Comparison of ENCODE assay signal across 1 cellular context in the genomic region with DNA sequence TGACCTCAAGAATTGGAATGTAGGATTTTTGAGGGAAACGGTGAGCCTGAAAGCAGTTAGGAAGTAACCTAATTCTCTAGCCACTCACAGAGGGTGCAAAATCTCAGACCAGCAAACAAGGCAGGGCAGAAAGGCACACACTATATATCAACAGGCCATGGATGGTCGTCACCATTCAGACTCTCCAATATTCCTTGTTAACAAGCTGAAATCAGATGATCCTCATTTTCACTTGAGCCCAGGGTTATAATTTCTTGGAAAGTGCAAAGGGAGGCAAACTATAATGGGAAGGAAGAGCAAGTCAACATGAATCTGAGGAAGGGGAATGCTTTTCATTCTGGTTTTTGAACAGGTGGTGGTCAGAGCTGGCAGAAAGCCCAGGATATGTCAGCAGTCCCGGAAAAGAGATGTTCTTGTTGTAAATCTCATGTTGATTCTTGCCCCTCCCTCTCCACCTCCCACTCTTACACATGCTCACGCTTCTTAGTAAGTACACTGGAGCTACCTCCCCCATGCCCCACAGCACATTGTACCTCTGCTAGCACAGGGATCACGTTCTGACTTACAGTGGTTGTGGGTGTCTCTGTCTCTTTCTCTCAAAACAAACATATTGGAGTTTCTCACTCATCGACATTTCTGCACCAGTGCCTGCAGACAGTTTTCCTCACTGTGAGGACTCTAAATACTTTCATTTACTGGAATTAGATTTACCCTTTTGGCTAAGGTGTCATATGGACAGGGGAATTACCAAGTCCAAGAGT.
TF ChIP-seq lines count a peak whose summit lies in the region.

No MANE protein-coding gene starts in this region.

TF ChIP-seq in GM12878, 131 proteins besides CTCF, POLR2A, EP300 and RAD21 (continued from another document):
- TF ChIP-seq, protein P1, sequence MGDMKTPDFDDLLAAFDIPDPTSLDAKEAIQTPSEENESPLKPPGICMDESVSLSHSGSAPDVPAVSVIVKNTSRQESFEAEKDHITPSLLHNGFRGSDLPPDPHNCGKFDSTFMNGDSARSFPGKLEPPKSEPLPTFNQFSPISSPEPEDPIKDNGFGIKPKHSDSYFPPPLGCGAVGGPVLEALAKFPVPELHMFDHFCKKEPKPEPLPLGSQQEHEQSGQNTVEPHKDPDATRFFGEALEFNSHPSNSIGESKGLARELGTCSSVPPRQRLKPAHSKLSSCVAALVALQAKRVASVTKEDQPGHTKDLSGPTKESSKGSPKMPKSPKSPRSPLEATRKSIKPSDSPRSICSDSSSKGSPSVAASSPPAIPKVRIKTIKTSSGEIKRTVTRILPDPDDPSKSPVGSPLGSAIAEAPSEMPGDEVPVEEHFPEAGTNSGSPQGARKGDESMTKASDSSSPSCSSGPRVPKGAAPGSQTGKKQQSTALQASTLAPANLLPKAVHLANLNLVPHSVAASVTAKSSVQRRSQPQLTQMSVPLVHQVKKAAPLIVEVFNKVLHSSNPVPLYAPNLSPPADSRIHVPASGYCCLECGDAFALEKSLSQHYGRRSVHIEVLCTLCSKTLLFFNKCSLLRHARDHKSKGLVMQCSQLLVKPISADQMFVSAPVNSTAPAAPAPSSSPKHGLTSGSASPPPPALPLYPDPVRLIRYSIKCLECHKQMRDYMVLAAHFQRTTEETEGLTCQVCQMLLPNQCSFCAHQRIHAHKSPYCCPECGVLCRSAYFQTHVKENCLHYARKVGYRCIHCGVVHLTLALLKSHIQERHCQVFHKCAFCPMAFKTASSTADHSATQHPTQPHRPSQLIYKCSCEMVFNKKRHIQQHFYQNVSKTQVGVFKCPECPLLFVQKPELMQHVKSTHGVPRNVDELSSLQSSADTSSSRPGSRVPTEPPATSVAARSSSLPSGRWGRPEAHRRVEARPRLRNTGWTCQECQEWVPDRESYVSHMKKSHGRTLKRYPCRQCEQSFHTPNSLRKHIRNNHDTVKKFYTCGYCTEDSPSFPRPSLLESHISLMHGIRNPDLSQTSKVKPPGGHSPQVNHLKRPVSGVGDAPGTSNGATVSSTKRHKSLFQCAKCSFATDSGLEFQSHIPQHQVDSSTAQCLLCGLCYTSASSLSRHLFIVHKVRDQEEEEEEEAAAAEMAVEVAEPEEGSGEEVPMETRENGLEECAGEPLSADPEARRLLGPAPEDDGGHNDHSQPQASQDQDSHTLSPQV (IDR thresholded peaks at IDR 0.05), result no peak
- TF ChIP-seq MEF2A (IDR thresholded peaks at IDR 0.05; ENCODE audit: insufficient read depth, low read depth, low read length), result 0 out of 2 replicates have a peak, but pooled peaks have one; percentile 17
- TF ChIP-seq FOXM1 (IDR thresholded peaks at IDR 0.05; ENCODE audit: low read depth, low read length), result no peak
- no peak for TF ChIP-seq RELA (IDR thresholded peaks at IDR 0.05; ENCODE audit: borderline replicate concordance, partially characterized antibody)
- TF ChIP-seq TCF12 (IDR thresholded peaks at IDR 0.05; ENCODE audit: low read depth, low read length), result 0 out of 2 replicates have a peak, but pooled peaks have one; percentile 29
- TF ChIP-seq NRF1 (conservative IDR thresholded peaks at IDR 0.05; ENCODE audit: low read depth, low read length), result no peak
- TF ChIP-seq JUNB (IDR thresholded peaks at IDR 0.05), result no peak; the same call in 1 of the 2 replicates
- TF ChIP-seq TCF7 (IDR thresholded peaks at IDR 0.05; ENCODE audit: borderline replicate concordance), result no peak
- TF ChIP-seq ZNF622 (IDR thresholded peaks at IDR 0.05), result no peak
- no peak for TF ChIP-seq RFX5 (IDR thresholded peaks at IDR 0.05; ENCODE audit: low read depth, low read length)
- TF ChIP-seq, protein P2, sequence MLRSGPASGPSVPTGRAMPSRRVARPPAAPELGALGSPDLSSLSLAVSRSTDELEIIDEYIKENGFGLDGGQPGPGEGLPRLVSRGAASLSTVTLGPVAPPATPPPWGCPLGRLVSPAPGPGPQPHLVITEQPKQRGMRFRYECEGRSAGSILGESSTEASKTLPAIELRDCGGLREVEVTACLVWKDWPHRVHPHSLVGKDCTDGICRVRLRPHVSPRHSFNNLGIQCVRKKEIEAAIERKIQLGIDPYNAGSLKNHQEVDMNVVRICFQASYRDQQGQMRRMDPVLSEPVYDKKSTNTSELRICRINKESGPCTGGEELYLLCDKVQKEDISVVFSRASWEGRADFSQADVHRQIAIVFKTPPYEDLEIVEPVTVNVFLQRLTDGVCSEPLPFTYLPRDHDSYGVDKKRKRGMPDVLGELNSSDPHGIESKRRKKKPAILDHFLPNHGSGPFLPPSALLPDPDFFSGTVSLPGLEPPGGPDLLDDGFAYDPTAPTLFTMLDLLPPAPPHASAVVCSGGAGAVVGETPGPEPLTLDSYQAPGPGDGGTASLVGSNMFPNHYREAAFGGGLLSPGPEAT (IDR thresholded peaks at IDR 0.05; ENCODE audit: low read depth), result peak; percentile 37; the same call in 1 of the 2 replicates
- TF ChIP-seq ZNF217 (IDR thresholded peaks at IDR 0.05), result no peak
- TF ChIP-seq, protein P3, sequence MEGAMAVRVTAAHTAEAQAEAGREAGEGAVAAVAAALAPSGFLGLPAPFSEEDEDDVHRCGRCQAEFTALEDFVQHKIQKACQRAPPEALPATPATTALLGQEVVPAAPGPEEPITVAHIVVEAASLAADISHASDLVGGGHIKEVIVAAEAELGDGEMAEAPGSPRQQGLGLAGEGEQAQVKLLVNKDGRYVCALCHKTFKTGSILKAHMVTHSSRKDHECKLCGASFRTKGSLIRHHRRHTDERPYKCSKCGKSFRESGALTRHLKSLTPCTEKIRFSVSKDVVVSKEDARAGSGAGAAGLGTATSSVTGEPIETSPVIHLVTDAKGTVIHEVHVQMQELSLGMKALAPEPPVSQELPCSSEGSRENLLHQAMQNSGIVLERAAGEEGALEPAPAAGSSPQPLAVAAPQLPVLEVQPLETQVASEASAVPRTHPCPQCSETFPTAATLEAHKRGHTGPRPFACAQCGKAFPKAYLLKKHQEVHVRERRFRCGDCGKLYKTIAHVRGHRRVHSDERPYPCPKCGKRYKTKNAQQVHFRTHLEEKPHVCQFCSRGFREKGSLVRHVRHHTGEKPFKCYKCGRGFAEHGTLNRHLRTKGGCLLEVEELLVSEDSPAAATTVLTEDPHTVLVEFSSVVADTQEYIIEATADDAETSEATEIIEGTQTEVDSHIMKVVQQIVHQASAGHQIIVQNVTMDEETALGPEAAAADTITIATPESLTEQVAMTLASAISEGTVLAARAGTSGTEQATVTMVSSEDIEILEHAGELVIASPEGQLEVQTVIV (IDR thresholded peaks at IDR 0.05; ENCODE audit: borderline replicate concordance, partially characterized antibody), result no peak
- TF ChIP-seq ZSCAN29 (IDR thresholded peaks at IDR 0.05), result no peak
- 0 out of 2 replicates have a peak, but pooled peaks have one; percentile 67 for TF ChIP-seq CHD2 (IDR thresholded peaks at IDR 0.05; ENCODE audit: borderline replicate concordance, low read depth, low read length)
- TF ChIP-seq SP1 (IDR thresholded peaks at IDR 0.05; ENCODE audit: low read depth, low read length), result no peak
- TF ChIP-seq TARDBP (IDR thresholded peaks at IDR 0.05; ENCODE audit: borderline replicate concordance), result no peak
- no peak for TF ChIP-seq MTA3 (IDR thresholded peaks at IDR 0.05; ENCODE audit: borderline replicate concordance, low read length)
- TF ChIP-seq, protein P4, sequence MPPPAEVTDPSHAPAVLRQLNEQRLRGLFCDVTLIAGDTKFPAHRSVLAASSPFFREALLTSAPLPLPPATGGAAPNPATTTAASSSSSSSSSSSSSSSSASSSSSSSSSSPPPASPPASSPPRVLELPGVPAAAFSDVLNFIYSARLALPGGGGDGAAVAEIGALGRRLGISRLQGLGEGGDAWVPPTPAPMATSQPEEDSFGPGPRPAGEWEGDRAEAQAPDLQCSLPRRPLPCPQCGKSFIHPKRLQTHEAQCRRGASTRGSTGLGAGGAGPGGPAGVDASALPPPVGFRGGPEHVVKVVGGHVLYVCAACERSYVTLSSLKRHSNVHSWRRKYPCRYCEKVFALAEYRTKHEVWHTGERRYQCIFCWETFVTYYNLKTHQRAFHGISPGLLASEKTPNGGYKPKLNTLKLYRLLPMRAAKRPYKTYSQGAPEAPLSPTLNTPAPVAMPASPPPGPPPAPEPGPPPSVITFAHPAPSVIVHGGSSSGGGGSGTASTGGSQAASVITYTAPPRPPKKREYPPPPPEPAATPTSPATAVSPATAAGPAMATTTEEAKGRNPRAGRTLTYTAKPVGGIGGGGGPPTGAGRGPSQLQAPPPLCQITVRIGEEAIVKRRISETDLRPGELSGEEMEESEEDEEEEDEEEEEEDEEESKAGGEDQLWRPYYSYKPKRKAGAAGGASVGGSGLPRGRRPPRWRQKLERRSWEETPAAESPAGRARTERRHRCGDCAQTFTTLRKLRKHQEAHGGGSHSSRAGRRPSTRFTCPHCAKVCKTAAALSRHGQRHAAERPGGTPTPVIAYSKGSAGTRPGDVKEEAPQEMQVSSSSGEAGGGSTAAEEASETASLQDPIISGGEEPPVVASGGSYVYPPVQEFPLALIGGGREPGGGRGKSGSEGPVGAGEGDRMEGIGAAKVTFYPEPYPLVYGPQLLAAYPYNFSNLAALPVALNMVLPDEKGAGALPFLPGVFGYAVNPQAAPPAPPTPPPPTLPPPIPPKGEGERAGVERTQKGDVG (CRISPR knock-in tag; IDR thresholded peaks at IDR 0.05), result no peak
- TF ChIP-seq MXI1 (IDR thresholded peaks at IDR 0.05; ENCODE audit: low read depth, low read length), result no peak
- TF ChIP-seq NBN (IDR thresholded peaks at IDR 0.05), result peak; percentile 89
